In genomic region chr12:33129500-33129899, GRCh38 we compare ENCODE assay signal across 34 cellular contexts.
"Had no signal": no experiment of that assay in that cellular context is flagged by ENCODE, and none has a peak within 500 bp of the region (broad histone marks: within the 10 kb centered on the region; RNA-seq: fewer than 3 reads in every experiment).

No MANE protein-coding gene starts in this region.

- H3K9me3 ChIP-seq: MG63 had no signal

- H3K36me3 ChIP-seq: MG63 had no signal

- H3K4me3 ChIP-seq: MG63 had no signal

- DNase-seq: Karpas-422, Kasumi-1, KG1, MG63, MM.1S, MV-4-11, NCI-H1048, NCI-H1092, NCI-H1092 treated with DMSO at 0.1 percent for 48 hours, NCI-H1105, NCI-H1105 treated with DMSO at 0.1 percent for 48 hours, NCI-H1417, NCI-H1417 treated with DMSO at 0.1 percent for 48 hours, NCI-H1436, NCI-H1436 treated with DMSO at 0.1 percent for 48 hours, NCI-H146, NCI-H1694, NCI-H1694 treated with DMSO at 0.1 percent for 48 hours, NCI-H187, NCI-H187 treated with DMSO at 0.1 percent for 48 hours, NCI-H1930, NCI-H2029, NCI-H2029 treated with DMSO at 0.1 percent for 48 hours, NCI-H2081, NCI-H2081 treated with DMSO at 0.1 percent for 48 hours, NCI-H2171, NCI-H2171 treated with DMSO at 0.1 percent for 48 hours, NCI-H2227 treated with DMSO at 0.1 percent for 48 hours, NCI-H226, NCI-H345, NCI-H446, NCI-H446 treated with DMSO at 0.1 percent for 48 hours, NCI-H510A had no signal

- H3K4me2 ChIP-seq: KMS-11 had no signal

- H3K9ac ChIP-seq: KMS-11 had no signal

- H3K27ac ChIP-seq: KMS-11 had no signal
